8 cellular contexts compared by ENCODE assay signal in the genomic region with DNA sequence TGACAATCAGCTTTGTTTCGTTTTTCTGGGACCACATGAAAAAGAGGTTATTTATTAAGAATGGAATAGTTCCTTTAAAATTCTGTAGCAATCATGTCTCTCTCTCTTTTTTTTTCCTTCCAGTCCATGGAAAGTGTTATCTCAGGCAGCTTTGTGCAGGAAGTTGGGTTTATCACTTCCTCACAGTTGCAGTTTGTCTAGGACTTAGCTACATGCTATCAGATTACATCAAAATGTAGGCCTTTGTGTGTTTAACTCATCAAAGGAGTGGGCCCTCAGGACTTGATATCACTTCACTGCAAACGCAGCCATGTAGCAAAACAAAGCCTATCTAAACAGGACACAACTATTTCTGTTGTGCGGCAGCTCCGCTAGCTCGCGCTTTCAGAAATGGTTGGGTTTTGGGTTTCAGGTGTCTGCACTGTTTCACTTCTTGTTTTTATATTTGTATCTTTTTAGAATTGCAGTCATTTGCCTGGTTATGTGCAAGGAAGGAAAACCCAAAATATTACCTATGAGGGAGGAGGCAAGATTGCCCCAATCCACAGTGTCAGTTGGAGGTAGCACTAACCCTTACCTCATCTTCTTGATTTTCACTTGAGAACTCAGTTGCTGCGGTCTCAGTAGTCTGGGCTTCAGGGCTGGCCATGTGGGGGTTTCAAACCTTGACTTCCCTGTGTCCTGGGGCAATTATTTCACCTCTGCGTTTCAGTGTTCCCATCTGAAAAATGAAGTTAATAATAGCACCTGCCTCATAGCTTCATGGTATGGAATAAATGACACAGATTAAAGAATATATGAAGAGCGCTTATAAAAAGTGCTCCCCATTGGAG.
A peak's percentile ranks its signal among the peaks of the same experiment; 100 is the strongest.
DNase-seq lines count a peak whose midpoint lies in the region; ATAC-seq and TF ChIP-seq lines count a peak whose summit lies in the region.

No MANE protein-coding gene starts in this region.

- H3K4me1 ChIP-seq in adipocyte (ENCODE audit: control insufficient read depth, insufficient read depth, low read length), result peaks cover 17% of the 10 kb centered on the region

- no peak overlapping the region; the same call in 1 of the 2 replicates for H3K4me3 ChIP-seq in GM12865 (ENCODE audit: low read depth, low read length)
- peak overlapping the region; percentile 21 for H3K4me3 ChIP-seq in adipocyte (ENCODE audit: low read length)

- no peak for TF ChIP-seq CTCF in GM12865 (IDR thresholded peaks at IDR 0.05; ENCODE audit: insufficient read depth, low read depth, low read length, missing control alignments)
- TF ChIP-seq CTCF in natural killer cell (IDR thresholded peaks at IDR 0.05), result no peak

- H3K27me3 Mint-ChIP-seq in natural killer cell (ENCODE audit: low read depth in 2 of 2), result no peaks in the 10 kb centered on the region

- peak; percentile 94 for DNase-seq in GM12865 (ENCODE audit: low read depth)
- no peak for DNase-seq in adipocyte (ENCODE audit: low read depth)
- DNase-seq in natural killer cell, result no peak
- DNase-seq in activated naive CD4-positive, alpha-beta T cell treated with Interleukin-2 at 50 U/mL for 16 hours, result no peak
- DNase-seq in activated CD4-positive, alpha-beta T cell treated with anti-CD3 and anti-CD28 coated beads for 48 hours, result no peak
- DNase-seq in C1 segment of cervical spinal cord (lab: John Stamatoyannopoulos, UW), result no peak

- H3K9me3 ChIP-seq in adipocyte (ENCODE audit: control insufficient read depth, low read length), result no peaks in the 10 kb centered on the region

- H3K27ac Mint-ChIP-seq in natural killer cell, result peak overlapping the region; percentile 65 to 80

- peaks cover 33 to 35% of the 10 kb centered on the region in 2 donors for H3K4me1 Mint-ChIP-seq in natural killer cell

- intact Hi-C loops in natural killer cell (cut with micrococcal nuclease), result no loop called here

- H3K27me3 ChIP-seq in adipocyte (replicated peaks; ENCODE audit: control insufficient read depth, insufficient read depth, low read length), result no peaks in the 10 kb centered on the region

- peak; percentile 85 for ATAC-seq in GM21515 (IDR thresholded peaks at IDR 0.05; ENCODE audit: unreplicated experiment)
- peak; percentile 80 for ATAC-seq in HG03571 (IDR thresholded peaks at IDR 0.05; ENCODE audit: unreplicated experiment)
- ATAC-seq in natural killer cell, result peak; percentile 45 to 50 (median 48)

- no peak overlapping the region for H3K9ac ChIP-seq in adipocyte (ENCODE audit: low read length)

- H3K9me3 Mint-ChIP-seq in natural killer cell, result peaks cover 0 to 2% of the 10 kb centered on the region in 2 donors

- H3K36me3 ChIP-seq in adipocyte (ENCODE audit: control insufficient read depth, insufficient read depth, low read length, severe bottlenecking), result no peaks in the 10 kb centered on the region

- no peaks in the 10 kb centered on the region for H3K36me3 Mint-ChIP-seq in natural killer cell

- H3K4me3 Mint-ChIP-seq in natural killer cell, result peak overlapping the region; percentile 65
